ENCODE assay signal across 1 cellular context in the genomic region with DNA sequence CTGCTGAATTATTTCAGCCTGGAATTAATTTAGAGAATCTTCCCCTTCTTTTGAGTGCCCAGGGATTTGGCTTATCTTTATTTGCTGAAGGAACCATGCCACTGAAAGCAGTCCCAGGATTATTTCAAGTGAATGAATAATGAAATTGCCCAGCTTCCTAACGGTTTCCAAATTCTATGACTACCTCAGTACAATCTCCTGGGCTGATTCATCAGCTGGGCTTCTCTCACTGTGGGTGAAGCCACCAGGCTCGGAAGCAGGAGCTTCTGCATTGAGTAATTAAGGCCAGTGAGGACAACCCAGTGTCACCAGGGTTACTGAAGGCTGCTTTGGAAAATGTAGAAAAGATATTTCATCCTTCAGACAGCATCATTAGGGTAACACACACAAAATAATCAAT.
TF ChIP-seq lines count a peak whose summit lies in the region.

No MANE protein-coding gene starts in this region.

TF ChIP-seq in SK-N-SH, 30 proteins besides CTCF, POLR2A, EP300 and RAD21 (continued from another document):
- TF ChIP-seq TEAD4 (IDR thresholded peaks at IDR 0.05; ENCODE audit: borderline replicate concordance, insufficient read depth) = no peak
- no peak for TF ChIP-seq FOXJ3 (CRISPR knock-in tag; IDR thresholded peaks at IDR 0.05)
- TF ChIP-seq CHD2 (IDR thresholded peaks at IDR 0.05; ENCODE audit: low read length, partially characterized antibody) = no peak
- TF ChIP-seq RXRA (IDR thresholded peaks at IDR 0.05; ENCODE audit: borderline replicate concordance, low read depth) = no peak
- peak; percentile 29; the same call in 1 of the 2 replicates for TF ChIP-seq JUND (IDR thresholded peaks at IDR 0.05)
- TF ChIP-seq, protein P1, sequence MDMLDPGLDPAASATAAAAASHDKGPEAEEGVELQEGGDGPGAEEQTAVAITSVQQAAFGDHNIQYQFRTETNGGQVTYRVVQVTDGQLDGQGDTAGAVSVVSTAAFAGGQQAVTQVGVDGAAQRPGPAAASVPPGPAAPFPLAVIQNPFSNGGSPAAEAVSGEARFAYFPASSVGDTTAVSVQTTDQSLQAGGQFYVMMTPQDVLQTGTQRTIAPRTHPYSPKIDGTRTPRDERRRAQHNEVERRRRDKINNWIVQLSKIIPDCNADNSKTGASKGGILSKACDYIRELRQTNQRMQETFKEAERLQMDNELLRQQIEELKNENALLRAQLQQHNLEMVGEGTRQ (IDR thresholded peaks at IDR 0.05; ENCODE audit: borderline replicate concordance, low read depth, low read length) = no peak
- no peak for TF ChIP-seq TAF1 (IDR thresholded peaks at IDR 0.05; ENCODE audit: borderline replicate concordance, low read depth, low read length)
- TF ChIP-seq MEF2A (IDR thresholded peaks at IDR 0.05; ENCODE audit: borderline replicate concordance, low read depth) = no peak
- TF ChIP-seq SIN3A (IDR thresholded peaks at IDR 0.05; ENCODE audit: borderline replicate concordance, low read depth, low read length) = no peak
- no peak for TF ChIP-seq RCOR1 (IDR thresholded peaks at IDR 0.05; ENCODE audit: low read length)
- TF ChIP-seq NFIC (IDR thresholded peaks at IDR 0.05; ENCODE audit: borderline replicate concordance) = peak; percentile 19; the same call in 1 of the 2 replicates
- no peak for TF ChIP-seq NRF1 (IDR thresholded peaks at IDR 0.05; ENCODE audit: low read depth, low read length)
- peak; percentile 54; the same call in 1 of the 2 replicates for TF ChIP-seq FOSL2 (IDR thresholded peaks at IDR 0.05; ENCODE audit: borderline replicate concordance, low read depth)
- TF ChIP-seq, protein P2, sequence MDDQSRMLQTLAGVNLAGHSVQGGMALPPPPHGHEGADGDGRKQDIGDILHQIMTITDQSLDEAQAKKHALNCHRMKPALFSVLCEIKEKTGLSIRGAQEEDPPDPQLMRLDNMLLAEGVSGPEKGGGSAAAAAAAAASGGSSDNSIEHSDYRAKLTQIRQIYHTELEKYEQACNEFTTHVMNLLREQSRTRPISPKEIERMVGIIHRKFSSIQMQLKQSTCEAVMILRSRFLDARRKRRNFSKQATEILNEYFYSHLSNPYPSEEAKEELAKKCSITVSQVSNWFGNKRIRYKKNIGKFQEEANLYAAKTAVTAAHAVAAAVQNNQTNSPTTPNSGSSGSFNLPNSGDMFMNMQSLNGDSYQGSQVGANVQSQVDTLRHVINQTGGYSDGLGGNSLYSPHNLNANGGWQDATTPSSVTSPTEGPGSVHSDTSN (IDR thresholded peaks at IDR 0.05) = peak; percentile 42; the same call in 1 of the 2 replicates
- TF ChIP-seq ELF1 (IDR thresholded peaks at IDR 0.05) = no peak
- no peak for TF ChIP-seq MXI1 (IDR thresholded peaks at IDR 0.05; ENCODE audit: low read depth, low read length)
- peak; percentile 47 for TF ChIP-seq TCF12 (IDR thresholded peaks at IDR 0.05)
- TF ChIP-seq RFX5 (IDR thresholded peaks at IDR 0.05; ENCODE audit: low read length) = no peak
- TF ChIP-seq, protein P3, sequence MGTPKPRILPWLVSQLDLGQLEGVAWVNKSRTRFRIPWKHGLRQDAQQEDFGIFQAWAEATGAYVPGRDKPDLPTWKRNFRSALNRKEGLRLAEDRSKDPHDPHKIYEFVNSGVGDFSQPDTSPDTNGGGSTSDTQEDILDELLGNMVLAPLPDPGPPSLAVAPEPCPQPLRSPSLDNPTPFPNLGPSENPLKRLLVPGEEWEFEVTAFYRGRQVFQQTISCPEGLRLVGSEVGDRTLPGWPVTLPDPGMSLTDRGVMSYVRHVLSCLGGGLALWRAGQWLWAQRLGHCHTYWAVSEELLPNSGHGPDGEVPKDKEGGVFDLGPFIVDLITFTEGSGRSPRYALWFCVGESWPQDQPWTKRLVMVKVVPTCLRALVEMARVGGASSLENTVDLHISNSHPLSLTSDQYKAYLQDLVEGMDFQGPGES (IDR thresholded peaks at IDR 0.05; ENCODE audit: low read depth, low read length) = no peak
- no peak for TF ChIP-seq GATA2 (CRISPR knock-in tag; IDR thresholded peaks at IDR 0.05)
- TF ChIP-seq, protein P4, sequence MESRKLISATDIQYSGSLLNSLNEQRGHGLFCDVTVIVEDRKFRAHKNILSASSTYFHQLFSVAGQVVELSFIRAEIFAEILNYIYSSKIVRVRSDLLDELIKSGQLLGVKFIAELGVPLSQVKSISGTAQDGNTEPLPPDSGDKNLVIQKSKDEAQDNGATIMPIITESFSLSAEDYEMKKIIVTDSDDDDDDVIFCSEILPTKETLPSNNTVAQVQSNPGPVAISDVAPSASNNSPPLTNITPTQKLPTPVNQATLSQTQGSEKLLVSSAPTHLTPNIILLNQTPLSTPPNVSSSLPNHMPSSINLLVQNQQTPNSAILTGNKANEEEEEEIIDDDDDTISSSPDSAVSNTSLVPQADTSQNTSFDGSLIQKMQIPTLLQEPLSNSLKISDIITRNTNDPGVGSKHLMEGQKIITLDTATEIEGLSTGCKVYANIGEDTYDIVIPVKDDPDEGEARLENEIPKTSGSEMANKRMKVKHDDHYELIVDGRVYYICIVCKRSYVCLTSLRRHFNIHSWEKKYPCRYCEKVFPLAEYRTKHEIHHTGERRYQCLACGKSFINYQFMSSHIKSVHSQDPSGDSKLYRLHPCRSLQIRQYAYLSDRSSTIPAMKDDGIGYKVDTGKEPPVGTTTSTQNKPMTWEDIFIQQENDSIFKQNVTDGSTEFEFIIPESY (IDR thresholded peaks at IDR 0.05; ENCODE audit: borderline replicate concordance, low read depth) = no peak
